1 cellular context compared by ENCODE assay signal in the genomic region with DNA sequence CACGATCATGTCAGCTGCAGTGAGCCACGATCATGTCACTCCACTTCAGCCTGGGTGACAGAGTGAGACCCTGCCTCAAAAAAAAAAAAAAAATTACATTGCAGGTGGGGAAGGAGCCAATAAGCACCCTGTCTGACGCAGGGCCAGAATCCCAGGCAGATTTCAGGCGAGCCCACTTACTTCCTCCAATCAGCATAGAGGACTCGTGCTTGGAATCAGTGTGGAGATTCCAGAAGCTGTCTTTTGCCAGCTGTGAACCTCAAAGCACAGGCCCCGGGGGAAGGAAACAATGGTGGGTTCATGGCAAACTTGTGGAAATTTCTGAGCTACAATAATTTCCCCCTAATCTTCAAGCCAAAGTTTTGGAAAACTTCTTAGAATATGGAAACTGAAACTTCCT.
TF ChIP-seq lines count a peak whose summit lies in the region.

No MANE protein-coding gene starts in this region.

TF ChIP-seq in GM23338, 12 proteins besides CTCF, POLR2A, EP300 and RAD21 (continued from another document):
- TF ChIP-seq EZH2phosphoT487 (IDR thresholded peaks at IDR 0.05; ENCODE audit: unreplicated experiment), result no peak
- TF ChIP-seq STAT1 (IDR thresholded peaks at IDR 0.05; ENCODE audit: unreplicated experiment), result no peak
